2 cellular contexts compared by ENCODE assay signal in the genomic region with DNA sequence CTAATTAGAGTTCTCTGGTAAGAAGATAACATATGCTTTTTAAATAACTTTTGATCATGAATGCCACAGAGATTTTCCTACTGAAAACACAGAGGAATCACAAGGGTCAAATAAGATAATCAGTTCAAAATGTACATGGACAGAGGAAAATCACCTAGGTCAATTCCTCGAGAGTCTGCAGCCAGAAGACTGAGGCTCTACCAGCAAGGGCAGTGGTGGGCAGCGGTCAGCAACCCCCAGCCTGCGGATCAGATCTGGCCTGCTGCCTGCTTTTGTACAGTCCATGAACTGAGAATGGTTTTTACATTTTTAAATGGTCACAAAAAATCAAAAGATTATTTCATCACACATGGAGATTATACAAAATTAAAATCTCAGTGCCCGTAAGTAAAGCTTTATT.
A peak's percentile ranks its signal among the peaks of the same experiment; 100 is the strongest.
TF ChIP-seq lines count a peak whose summit lies in the region.

No MANE protein-coding gene starts in this region.

TF ChIP-seq in HepG2, 621 proteins besides CTCF, POLR2A, EP300 and RAD21:
- TF ChIP-seq SPEN (CRISPR knock-in tag; IDR thresholded peaks at IDR 0.05; ENCODE audit: low read depth) (0 out of 2 replicates have a peak, but pooled peaks have one; percentile 13), CENPX (CRISPR knock-in tag; IDR thresholded peaks at IDR 0.05) (no peak), AGO1 (IDR thresholded peaks at IDR 0.05; ENCODE audit: low read depth, low read length, poor library complexity, severe bottlenecking) (no peak), ZNF709 (CRISPR knock-in tag; IDR thresholded peaks at IDR 0.05) (no peak), ZNF766 (CRISPR knock-in tag; IDR thresholded peaks at IDR 0.05; ENCODE audit: borderline replicate concordance) (no peak), ZNF121 (CRISPR knock-in tag; IDR thresholded peaks at IDR 0.05) (no peak), CBX1 (IDR thresholded peaks at IDR 0.05; ENCODE audit: low read depth) (no peak), BCL6 (CRISPR knock-in tag; IDR thresholded peaks at IDR 0.05) (peak; percentile 83), ZNF142 (CRISPR knock-in tag; IDR thresholded peaks at IDR 0.05) (no peak), ZSCAN29 (CRISPR knock-in tag; conservative IDR thresholded peaks at IDR 0.05) (0 out of 2 replicates have a peak, but pooled peaks have one; percentile 10), YEATS2 (CRISPR knock-in tag; IDR thresholded peaks at IDR 0.05; ENCODE audit: borderline replicate concordance) (no peak), ZNF160 (CRISPR knock-in tag; IDR thresholded peaks at IDR 0.05) (0 out of 2 replicates have a peak, but pooled peaks have one; percentile 7), SALL2 (CRISPR knock-in tag; IDR thresholded peaks at IDR 0.05) (no peak)
- TF ChIP-seq, protein P1, sequence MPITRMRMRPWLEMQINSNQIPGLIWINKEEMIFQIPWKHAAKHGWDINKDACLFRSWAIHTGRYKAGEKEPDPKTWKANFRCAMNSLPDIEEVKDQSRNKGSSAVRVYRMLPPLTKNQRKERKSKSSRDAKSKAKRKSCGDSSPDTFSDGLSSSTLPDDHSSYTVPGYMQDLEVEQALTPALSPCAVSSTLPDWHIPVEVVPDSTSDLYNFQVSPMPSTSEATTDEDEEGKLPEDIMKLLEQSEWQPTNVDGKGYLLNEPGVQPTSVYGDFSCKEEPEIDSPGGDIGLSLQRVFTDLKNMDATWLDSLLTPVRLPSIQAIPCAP (CRISPR knock-in tag; IDR thresholded peaks at IDR 0.05; ENCODE audit: low read depth): no peak

TF ChIP-seq in GM23338, 12 proteins besides CTCF, POLR2A, EP300 and RAD21:
- TF ChIP-seq EZH2 (IDR thresholded peaks at IDR 0.05; ENCODE audit: low read depth, unreplicated experiment): no peak
- no peak for TF ChIP-seq POLR2AphosphoS5 (IDR thresholded peaks at IDR 0.05; ENCODE audit: low read depth)
- no peak for TF ChIP-seq CREB1 (CRISPR knock-in tag; IDR thresholded peaks at IDR 0.05; ENCODE audit: low read depth)
- TF ChIP-seq, protein P2, sequence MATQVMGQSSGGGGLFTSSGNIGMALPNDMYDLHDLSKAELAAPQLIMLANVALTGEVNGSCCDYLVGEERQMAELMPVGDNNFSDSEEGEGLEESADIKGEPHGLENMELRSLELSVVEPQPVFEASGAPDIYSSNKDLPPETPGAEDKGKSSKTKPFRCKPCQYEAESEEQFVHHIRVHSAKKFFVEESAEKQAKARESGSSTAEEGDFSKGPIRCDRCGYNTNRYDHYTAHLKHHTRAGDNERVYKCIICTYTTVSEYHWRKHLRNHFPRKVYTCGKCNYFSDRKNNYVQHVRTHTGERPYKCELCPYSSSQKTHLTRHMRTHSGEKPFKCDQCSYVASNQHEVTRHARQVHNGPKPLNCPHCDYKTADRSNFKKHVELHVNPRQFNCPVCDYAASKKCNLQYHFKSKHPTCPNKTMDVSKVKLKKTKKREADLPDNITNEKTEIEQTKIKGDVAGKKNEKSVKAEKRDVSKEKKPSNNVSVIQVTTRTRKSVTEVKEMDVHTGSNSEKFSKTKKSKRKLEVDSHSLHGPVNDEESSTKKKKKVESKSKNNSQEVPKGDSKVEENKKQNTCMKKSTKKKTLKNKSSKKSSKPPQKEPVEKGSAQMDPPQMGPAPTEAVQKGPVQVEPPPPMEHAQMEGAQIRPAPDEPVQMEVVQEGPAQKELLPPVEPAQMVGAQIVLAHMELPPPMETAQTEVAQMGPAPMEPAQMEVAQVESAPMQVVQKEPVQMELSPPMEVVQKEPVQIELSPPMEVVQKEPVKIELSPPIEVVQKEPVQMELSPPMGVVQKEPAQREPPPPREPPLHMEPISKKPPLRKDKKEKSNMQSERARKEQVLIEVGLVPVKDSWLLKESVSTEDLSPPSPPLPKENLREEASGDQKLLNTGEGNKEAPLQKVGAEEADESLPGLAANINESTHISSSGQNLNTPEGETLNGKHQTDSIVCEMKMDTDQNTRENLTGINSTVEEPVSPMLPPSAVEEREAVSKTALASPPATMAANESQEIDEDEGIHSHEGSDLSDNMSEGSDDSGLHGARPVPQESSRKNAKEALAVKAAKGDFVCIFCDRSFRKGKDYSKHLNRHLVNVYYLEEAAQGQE (IDR thresholded peaks at IDR 0.05; ENCODE audit: unreplicated experiment): no peak
